9 cellular contexts compared by ENCODE assay signal in genomic region chr6:47241742-47242482, GRCh38.
DNase-seq lines count a peak whose midpoint lies in the region; ATAC-seq and TF ChIP-seq lines count a peak whose summit lies in the region.
"Had no signal": no experiment of that assay in that cellular context is flagged by ENCODE, and none has a peak within 500 bp of the region (broad histone marks: within the 10 kb centered on the region; RNA-seq: fewer than 3 reads in every experiment).

No MANE protein-coding gene starts in this region.

- H3K4me3 Mint-ChIP-seq in CD4-positive, alpha-beta T cell, result no peak overlapping the region
- H3K4me3 Mint-ChIP-seq in brain, result peak overlapping the region in 2 of 5 experiments; percentile 42 to 43
- H3K4me3 Mint-ChIP-seq: activated CD8-positive, alpha-beta memory T cell treated with anti-CD3 and anti-CD28 coated beads, Interleukin-2, amount 10 ng/mL, durations not matched to agents 7 days and 5 days had no signal

- intact Hi-C loops in CD4-positive, alpha-beta T cell (cut with DNase I, micrococcal nuclease), result no loop called here

- no peak for TF ChIP-seq CTCF in CD4-positive, alpha-beta T cell (IDR thresholded peaks at IDR 0.05)
- TF ChIP-seq CTCF in HL-60 (IDR thresholded peaks at IDR 0.05; ENCODE audit: insufficient read depth, low read length) (no peak), brain (conservative IDR thresholded peaks at IDR 0.05) (no peak)

- H3K27me3 ChIP-seq in CD4-positive, alpha-beta T cell (ENCODE audit: control insufficient read depth, insufficient read depth, low read length), result no peaks in the 10 kb centered on the region
- H3K27me3 ChIP-seq in HL-60 (ENCODE audit: insufficient read depth, poor library complexity, severe bottlenecking), result no peaks in the 10 kb centered on the region

- CTCF ChIA-PET in CD4-positive, alpha-beta T cell (lab: Charles Lee), result no interaction called here

- H3K27ac Mint-ChIP-seq in CD4-positive, alpha-beta T cell, result peak overlapping the region; percentile 60
- peak overlapping the region in 4 of 5 experiments; percentile 52 to 93 (median 88) for H3K27ac Mint-ChIP-seq in brain
- peak overlapping the region in 1 of 2 donors; percentile 37 for H3K27ac Mint-ChIP-seq in activated naive CD4-positive, alpha-beta T cell treated with anti-CD3 and anti-CD28 coated beads, Interleukin-2, amount 50 U/mL, for 72 hours
- H3K27ac Mint-ChIP-seq: activated CD8-positive, alpha-beta memory T cell treated with anti-CD3 and anti-CD28 coated beads, Interleukin-2, amount 10 ng/mL, durations not matched to agents 7 days and 5 days had no signal

- H3K9me3 Mint-ChIP-seq in CD4-positive, alpha-beta T cell, result no peaks in the 10 kb centered on the region
- H3K9me3 Mint-ChIP-seq in brain, result peaks cover 0 to 5% (median 0%) of the 10 kb centered on the region in 5 experiments
- no peaks in the 10 kb centered on the region for H3K9me3 Mint-ChIP-seq in activated naive CD4-positive, alpha-beta T cell treated with anti-CD3 and anti-CD28 coated beads, Interleukin-2, amount 50 U/mL, for 72 hours

- ATAC-seq in CD4-positive, alpha-beta T cell (ENCODE audit: poor library complexity), result no peak
- ATAC-seq in HG02840 (IDR thresholded peaks at IDR 0.05; ENCODE audit: low FRiP score, unreplicated experiment) (no peak), HG03354 (IDR thresholded peaks at IDR 0.05; ENCODE audit: poor library complexity, severe bottlenecking, unreplicated experiment) (no peak)
- no peak for ATAC-seq in activated naive CD4-positive, alpha-beta T cell treated with anti-CD3 and anti-CD28 coated beads, Interleukin-2, amount 50 U/mL, for 72 hours

- no peak for DNase-seq in CD4-positive, alpha-beta T cell
- no peak for DNase-seq in HL-60 (ENCODE audit: low read depth in 1 of 2, low spot score in 1 of 2)
- DNase-seq in myocyte (ENCODE audit: low read depth), result peak; percentile 78
- DNase-seq in activated naive CD4-positive, alpha-beta T cell treated with anti-CD3 and anti-CD28 coated beads, Interleukin-2, amount 50 U/mL, for 72 hours (ENCODE audit: low spot score in 2 of 2), result no peak
- DNase-seq in effector CD4-positive, alpha-beta T cell, result no peak

- H3K9me3 ChIP-seq in CD4-positive, alpha-beta T cell (ENCODE audit: control insufficient read depth, low read length), result no peaks in the 10 kb centered on the region

- H3K27ac ChIP-seq in CD4-positive, alpha-beta T cell (ENCODE audit: low read depth, low read length), result no peak overlapping the region
- peak overlapping the region; percentile 66 for H3K27ac ChIP-seq in HL-60 (replicated peaks)

- no peak overlapping the region for H3K4me3 ChIP-seq in HL-60 (replicated peaks; ENCODE audit: insufficient read depth, low read length)

- H3K36me3 Mint-ChIP-seq in CD4-positive, alpha-beta T cell (ENCODE audit: low read depth), result no peaks in the 10 kb centered on the region
- peaks cover 33% of the 10 kb centered on the region for H3K36me3 Mint-ChIP-seq in brain
- H3K36me3 Mint-ChIP-seq in activated naive CD4-positive, alpha-beta T cell treated with anti-CD3 and anti-CD28 coated beads, Interleukin-2, amount 50 U/mL, for 72 hours, result no peaks in the 10 kb centered on the region
- H3K36me3 Mint-ChIP-seq: activated CD8-positive, alpha-beta memory T cell treated with anti-CD3 and anti-CD28 coated beads, Interleukin-2, amount 10 ng/mL, durations not matched to agents 7 days and 5 days had no signal

- POLR2A ChIA-PET in CD4-positive, alpha-beta T cell (lab: Charles Lee), result interaction anchor here (0.7 kb wide), 1 partner anchor 9 kb away, joined by 4 read pairs; no protein-coding TSS in a partner anchor

- peaks cover 50% of the 10 kb centered on the region for H3K4me1 Mint-ChIP-seq in CD4-positive, alpha-beta T cell (ENCODE audit: low read depth)
- peaks cover 51% of the 10 kb centered on the region for H3K4me1 Mint-ChIP-seq in brain

- H3K27me3 Mint-ChIP-seq in CD4-positive, alpha-beta T cell, result no peaks in the 10 kb centered on the region
- H3K27me3 Mint-ChIP-seq in brain, result peaks cover 4% of the 10 kb centered on the region
